ENCODE assay signal across 20 cellular contexts in the genomic region with DNA sequence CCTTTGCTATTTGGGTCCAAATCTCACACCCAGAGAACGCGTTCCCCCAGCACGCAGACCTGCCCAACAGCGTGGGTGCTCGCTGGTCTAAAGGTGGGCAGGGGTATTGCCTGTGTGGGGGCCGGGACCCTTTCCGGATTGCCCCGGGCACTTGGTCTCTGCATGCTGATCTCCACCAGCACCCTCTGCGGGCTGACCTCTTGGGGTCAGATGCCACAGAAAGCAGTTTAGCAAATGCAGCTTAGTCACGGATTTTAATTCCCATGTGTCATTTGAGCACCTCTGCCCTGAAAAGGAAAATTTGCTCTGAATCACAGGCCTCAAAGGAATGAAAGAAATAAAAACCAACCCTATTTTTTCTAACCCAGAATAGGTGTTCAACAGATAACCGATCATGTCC. TPM values are rescaled to one million over a fixed set of nuclear protein-coding genes. Genes with fewer than 3 reads are reported as not detected.
DNase-seq lines count a peak whose midpoint lies in the region; ATAC-seq and TF ChIP-seq lines count a peak whose summit lies in the region.
"Had no signal": no experiment of that assay in that cellular context is flagged by ENCODE, and none has a peak within 500 bp of the region (broad histone marks: within the 10 kb centered on the region; RNA-seq: fewer than 3 reads in every experiment).

No MANE protein-coding gene starts in this region.

- WGBS in suprapubic skin = 86% methylated on average over 11 of the region's 11 CpGs

- TF ChIP-seq POLR2A in suprapubic skin (IDR thresholded peaks at IDR 0.05) = no peak

- no peak for ATAC-seq in HG02759 (IDR thresholded peaks at IDR 0.05; ENCODE audit: unreplicated experiment)
- ATAC-seq: pancreas; stimulated activated memory B cell treated with anti-CD40 and anti-IgM and Interleukin-4, amounts not matched to agents 10 μg/mL and 1 μg/mL and 100 μg/mL, for 72 hours had no signal

- no peaks in the 10 kb centered on the region for H3K36me3 ChIP-seq in suprapubic skin
- H3K36me3 ChIP-seq: cardiac muscle cell, pancreas had no signal

- peak; percentile 2 for DNase-seq in NCI-H82 (lab: John Stamatoyannopoulos, UW)
- no peak for DNase-seq in NCI-H82 treated with DMSO at 0.1 percent for 48 hours (lab: John Stamatoyannopoulos, UW; ENCODE audit: unreplicated experiment)
- peak; percentile 7 for DNase-seq in amniotic epithelial cell (ENCODE audit: low read depth)
- DNase-seq in hepatic stellate cell (ENCODE audit: low spot score) = peak; percentile 43
- peak; percentile 9 for DNase-seq in stromal cell of bone marrow (ENCODE audit: low read depth)
- no peak for DNase-seq in suprapubic skin (ENCODE audit: low spot score in 2 of 2)
- DNase-seq in hypothalamus (lab: John Stamatoyannopoulos, UW) = no peak
- DNase-seq: activated CD8-positive, alpha-beta memory T cell treated with anti-CD3 and anti-CD28 coated beads, Interleukin-2, amount 50 U/mL, for 48 hours; activated naive CD4-positive, alpha-beta T cell treated with anti-CD3 and anti-CD28 coated beads, Interleukin-2, amount 10 ng/mL, durations not matched to agents 7 days and 5 days; DMS53; effector memory CD4-positive, alpha-beta T cell; immature natural killer cell; NCI-H1436; pancreas; small intestine had no signal

- no peaks in the 10 kb centered on the region for H3K27me3 ChIP-seq in suprapubic skin
- H3K27me3 ChIP-seq: cardiac muscle cell, pancreas had no signal

- no peaks in the 10 kb centered on the region for H3K4me1 ChIP-seq in suprapubic skin

- TF ChIP-seq EP300 in suprapubic skin (IDR thresholded peaks at IDR 0.05) = no peak

- no peaks in the 10 kb centered on the region for H3K9me3 ChIP-seq in suprapubic skin
- H3K9me3 ChIP-seq: pancreas had no signal

- TF ChIP-seq CTCF in suprapubic skin (IDR thresholded peaks at IDR 0.05) = no peak

- H3K4me3 ChIP-seq in suprapubic skin = no peak overlapping the region
- H3K4me3 ChIP-seq: cardiac muscle cell, pancreas had no signal

- no peak overlapping the region for H3K27ac ChIP-seq in suprapubic skin
- H3K27ac ChIP-seq: 22Rv1, cardiac muscle cell, HL-60, pancreas had no signal

RNA-seq across cellular contexts. Expression of a gene that starts 46.7 kb away (rescaled TPM):
- 1 to 10 TPM in 1 of 4 donors, under 1 TPM in 1, not detected in 2; 0.11 to 2.6 TPM for total RNA-seq in suprapubic skin

Comparison
In these comparisons a context has a peak if more than half of its experiments do, and no peak if none do; other contexts are left out.
1. DNase-seq: peak in NCI-H82 (single experiment), amniotic epithelial cell (single experiment), hepatic stellate cell (single experiment) and stromal cell of bone marrow (single experiment); none in NCI-H82 treated with DMSO at 0.1 percent for 48 hours (single experiment), suprapubic skin (0 of 2) and hypothalamus (0 of 51).